In the genomic region with DNA sequence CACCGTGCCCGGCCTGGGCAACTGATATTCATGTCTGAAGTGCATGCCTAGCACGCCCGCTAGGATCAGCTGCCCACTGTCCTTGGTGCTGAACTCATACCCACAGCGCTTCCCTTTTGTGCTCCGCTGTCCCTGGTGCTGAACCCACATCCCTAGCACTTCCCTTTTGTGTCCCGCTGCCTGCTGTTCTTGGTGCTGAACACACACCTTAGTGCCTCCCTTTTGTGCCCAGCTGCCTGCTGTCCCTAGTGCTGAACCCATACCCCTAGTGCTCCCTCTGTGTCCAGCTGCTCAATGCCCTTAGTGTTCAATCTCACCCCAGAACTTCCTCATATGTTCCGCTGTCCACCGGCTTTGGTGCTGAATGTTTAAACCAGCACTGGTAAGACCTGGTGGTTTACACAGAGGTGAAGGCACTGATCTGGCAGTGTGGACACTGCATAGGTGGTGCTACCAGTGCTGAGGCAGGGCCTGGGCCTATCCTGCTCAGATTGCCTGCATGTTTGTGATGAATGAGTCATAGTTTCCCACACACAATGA, we compare ENCODE assay signal across 1 cellular context.
TF ChIP-seq lines count a peak whose summit lies in the region.

No MANE protein-coding gene starts in this region.

TF ChIP-seq in WTC11, 78 proteins besides CTCF, POLR2A, EP300 and RAD21 (continued from another document):
- TF ChIP-seq, protein P1, sequence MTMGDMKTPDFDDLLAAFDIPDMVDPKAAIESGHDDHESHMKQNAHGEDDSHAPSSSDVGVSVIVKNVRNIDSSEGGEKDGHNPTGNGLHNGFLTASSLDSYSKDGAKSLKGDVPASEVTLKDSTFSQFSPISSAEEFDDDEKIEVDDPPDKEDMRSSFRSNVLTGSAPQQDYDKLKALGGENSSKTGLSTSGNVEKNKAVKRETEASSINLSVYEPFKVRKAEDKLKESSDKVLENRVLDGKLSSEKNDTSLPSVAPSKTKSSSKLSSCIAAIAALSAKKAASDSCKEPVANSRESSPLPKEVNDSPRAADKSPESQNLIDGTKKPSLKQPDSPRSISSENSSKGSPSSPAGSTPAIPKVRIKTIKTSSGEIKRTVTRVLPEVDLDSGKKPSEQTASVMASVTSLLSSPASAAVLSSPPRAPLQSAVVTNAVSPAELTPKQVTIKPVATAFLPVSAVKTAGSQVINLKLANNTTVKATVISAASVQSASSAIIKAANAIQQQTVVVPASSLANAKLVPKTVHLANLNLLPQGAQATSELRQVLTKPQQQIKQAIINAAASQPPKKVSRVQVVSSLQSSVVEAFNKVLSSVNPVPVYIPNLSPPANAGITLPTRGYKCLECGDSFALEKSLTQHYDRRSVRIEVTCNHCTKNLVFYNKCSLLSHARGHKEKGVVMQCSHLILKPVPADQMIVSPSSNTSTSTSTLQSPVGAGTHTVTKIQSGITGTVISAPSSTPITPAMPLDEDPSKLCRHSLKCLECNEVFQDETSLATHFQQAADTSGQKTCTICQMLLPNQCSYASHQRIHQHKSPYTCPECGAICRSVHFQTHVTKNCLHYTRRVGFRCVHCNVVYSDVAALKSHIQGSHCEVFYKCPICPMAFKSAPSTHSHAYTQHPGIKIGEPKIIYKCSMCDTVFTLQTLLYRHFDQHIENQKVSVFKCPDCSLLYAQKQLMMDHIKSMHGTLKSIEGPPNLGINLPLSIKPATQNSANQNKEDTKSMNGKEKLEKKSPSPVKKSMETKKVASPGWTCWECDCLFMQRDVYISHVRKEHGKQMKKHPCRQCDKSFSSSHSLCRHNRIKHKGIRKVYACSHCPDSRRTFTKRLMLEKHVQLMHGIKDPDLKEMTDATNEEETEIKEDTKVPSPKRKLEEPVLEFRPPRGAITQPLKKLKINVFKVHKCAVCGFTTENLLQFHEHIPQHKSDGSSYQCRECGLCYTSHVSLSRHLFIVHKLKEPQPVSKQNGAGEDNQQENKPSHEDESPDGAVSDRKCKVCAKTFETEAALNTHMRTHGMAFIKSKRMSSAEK (CRISPR knock-in tag; IDR thresholded peaks at IDR 0.05; ENCODE audit: borderline replicate concordance) = peak; percentile 97
- TF ChIP-seq RORB (CRISPR knock-in tag; IDR thresholded peaks at IDR 0.05) = peak; percentile 88; the same call in 1 of the 2 replicates
- TF ChIP-seq ZNF138 (CRISPR knock-in tag; conservative IDR thresholded peaks at IDR 0.05) = peak; percentile 100
- TF ChIP-seq, protein P2, sequence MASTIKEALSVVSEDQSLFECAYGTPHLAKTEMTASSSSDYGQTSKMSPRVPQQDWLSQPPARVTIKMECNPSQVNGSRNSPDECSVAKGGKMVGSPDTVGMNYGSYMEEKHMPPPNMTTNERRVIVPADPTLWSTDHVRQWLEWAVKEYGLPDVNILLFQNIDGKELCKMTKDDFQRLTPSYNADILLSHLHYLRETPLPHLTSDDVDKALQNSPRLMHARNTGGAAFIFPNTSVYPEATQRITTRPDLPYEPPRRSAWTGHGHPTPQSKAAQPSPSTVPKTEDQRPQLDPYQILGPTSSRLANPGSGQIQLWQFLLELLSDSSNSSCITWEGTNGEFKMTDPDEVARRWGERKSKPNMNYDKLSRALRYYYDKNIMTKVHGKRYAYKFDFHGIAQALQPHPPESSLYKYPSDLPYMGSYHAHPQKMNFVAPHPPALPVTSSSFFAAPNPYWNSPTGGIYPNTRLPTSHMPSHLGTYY (CRISPR knock-in tag; IDR thresholded peaks at IDR 0.05) = peak; percentile 99
- TF ChIP-seq SMAD4 (CRISPR knock-in tag; IDR thresholded peaks at IDR 0.05) = peak; percentile 100
- TF ChIP-seq GABPB1 (CRISPR knock-in tag; IDR thresholded peaks at IDR 0.05) = peak; percentile 94
- peak; percentile 98 for TF ChIP-seq MXD4 (CRISPR knock-in tag; IDR thresholded peaks at IDR 0.05; ENCODE audit: borderline replicate concordance)
- TF ChIP-seq, protein P3, sequence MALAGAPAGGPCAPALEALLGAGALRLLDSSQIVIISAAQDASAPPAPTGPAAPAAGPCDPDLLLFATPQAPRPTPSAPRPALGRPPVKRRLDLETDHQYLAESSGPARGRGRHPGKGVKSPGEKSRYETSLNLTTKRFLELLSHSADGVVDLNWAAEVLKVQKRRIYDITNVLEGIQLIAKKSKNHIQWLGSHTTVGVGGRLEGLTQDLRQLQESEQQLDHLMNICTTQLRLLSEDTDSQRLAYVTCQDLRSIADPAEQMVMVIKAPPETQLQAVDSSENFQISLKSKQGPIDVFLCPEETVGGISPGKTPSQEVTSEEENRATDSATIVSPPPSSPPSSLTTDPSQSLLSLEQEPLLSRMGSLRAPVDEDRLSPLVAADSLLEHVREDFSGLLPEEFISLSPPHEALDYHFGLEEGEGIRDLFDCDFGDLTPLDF (CRISPR knock-in tag; IDR thresholded peaks at IDR 0.05) = peak; percentile 100
- peak; percentile 100 for TF ChIP-seq NR1H2 (CRISPR knock-in tag; IDR thresholded peaks at IDR 0.05)
TF ChIP-seq in WTC11: peak in this region for 73.
